Comparison of ENCODE assay signal across 21 cellular contexts in genomic region chr10:132662186-132662920, GRCh38.
"Had no signal": no experiment of that assay in that cellular context is flagged by ENCODE, and none has a peak within 500 bp of the region (broad histone marks: within the 10 kb centered on the region; RNA-seq: fewer than 3 reads in every experiment).

No MANE protein-coding gene starts in this region.

- H3K36me3 ChIP-seq: pancreas, prostate gland had no signal

- H3K27me3 ChIP-seq: esophagus squamous epithelium, gastroesophageal sphincter, pancreas, right lobe of liver, stomach had no signal

- ATAC-seq: gastroesophageal sphincter; left colon; mucosa of descending colon; right lobe of liver; stimulated activated naive B cell treated with anti-CD40 and anti-IgM and Interleukin-4, amounts not matched to agents 10 μg/mL and 1 μg/mL and 100 μg/mL, for 72 hours had no signal

- H3K27ac ChIP-seq: esophagus squamous epithelium, pancreas, prostate gland, right lobe of liver, stomach, thoracic aorta had no signal

- DNase-seq: central memory CD4-positive, alpha-beta T cell; dermis blood vessel endothelial cell; esophagus squamous epithelium; foreskin fibroblast; glutamatergic neuron; immature natural killer cell; kidney; left colon; mucosa of descending colon; occipital lobe; retina; stimulated activated CD4-positive, alpha-beta T cell treated with anti-CD3 and anti-CD28 coated beads, Interleukin-2, amount 100 ng/mL, for 24 hours; stimulated activated CD4-positive, alpha-beta T cell treated with anti-CD3 and anti-CD28 coated beads, Interleukin-4, amount 100 ng/mL, for 4 hours; stimulated activated naive B cell treated with anti-CD40 and anti-IgM and Interleukin-4, amounts not matched to agents 10 μg/mL and 1 μg/mL and 100 μg/mL, for 72 hours; stomach; trophoblast cell had no signal

- H3K9me3 ChIP-seq: esophagus squamous epithelium, gastroesophageal sphincter, mucosa of descending colon, pancreas, prostate gland, right lobe of liver, stomach, thoracic aorta had no signal

- H3K4me3 ChIP-seq: esophagus squamous epithelium, gastroesophageal sphincter, mucosa of descending colon, pancreas, prostate gland, right lobe of liver, stomach, thoracic aorta had no signal
